ENCODE assay signal across 17 cellular contexts in the genomic region with DNA sequence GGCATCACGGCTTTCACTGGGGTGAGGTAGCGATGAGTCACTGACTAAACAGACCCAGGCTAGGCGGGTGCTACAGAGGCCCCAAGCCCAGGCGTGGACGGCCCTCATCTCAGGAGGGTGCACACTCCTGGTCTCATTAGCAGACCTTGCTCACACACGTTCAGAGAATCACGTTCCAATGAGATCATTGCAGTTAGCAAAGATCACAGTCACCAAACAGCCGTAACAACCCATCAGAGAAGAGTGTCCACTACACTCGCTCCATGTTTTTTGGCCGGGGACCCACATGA. TPM values are rescaled to one million over a fixed set of nuclear protein-coding genes. Genes with fewer than 3 reads are reported as not detected.
DNase-seq lines count a peak whose midpoint lies in the region; ATAC-seq, FAIRE-seq and TF ChIP-seq lines count a peak whose summit lies in the region.
"Not testable (repeated sequence)": the region's sequence is repeated elsewhere in the genome, so short reads cannot be mapped to it uniquely, and the experiment has no call there.
"Had no signal": no experiment of that assay in that cellular context is flagged by ENCODE, and none has a peak within 500 bp of the region (broad histone marks: within the 10 kb centered on the region; RNA-seq: fewer than 3 reads in every experiment).

No MANE protein-coding gene starts in this region.

- not testable (repeated sequence) for H3K79me2 ChIP-seq in PC-3 (ENCODE audit: low read length)

- H3K9me3 ChIP-seq in PC-3 (ENCODE audit: low read length); pancreas: not testable (repeated sequence)

- peak; percentile 84 for DNase-seq in Daoy (ENCODE audit: low read depth)
- peak in 2 of 3 experiments; percentile 59 to 83 for DNase-seq in NCI-H1417 (lab: John Stamatoyannopoulos, UW)
- DNase-seq in PC-3, result peak; percentile 39
- DNase-seq in astrocyte of the cerebellum (ENCODE audit: low read depth), result peak; percentile 24
- peak; percentile 33 for DNase-seq in fibroblast of the aortic adventitia (ENCODE audit: low read depth)
- peak; percentile 68 for DNase-seq in kidney tubule cell (ENCODE audit: low spot score)
- peak in 1 of 6 donors; percentile 36 for DNase-seq in pancreas

- H3K4me1 ChIP-seq in PC-3 (ENCODE audit: insufficient read depth, low read length); pancreas: not testable (repeated sequence)

- CTCF ChIA-PET in PC-3 (lab: Charles Lee), result not testable (repeated sequence)

- H3K27ac ChIP-seq in PC-3 (ENCODE audit: low read length), result not testable (repeated sequence)
- H3K27ac ChIP-seq in pancreas, result peak overlapping the region in 1 of 4 donors; percentile 76

- not testable (repeated sequence) for H3K9me2 ChIP-seq in PC-3 (replicated peaks; ENCODE audit: low read length)

- not testable (repeated sequence) for TF ChIP-seq CTCF in PC-3 (conservative IDR thresholded peaks at IDR 0.05; ENCODE audit: low read depth, low read length); astrocyte of the cerebellum (IDR thresholded peaks at IDR 0.05; ENCODE audit: low read depth, low read length, missing control alignments); fibroblast of the aortic adventitia (IDR thresholded peaks at IDR 0.05; ENCODE audit: insufficient read depth, low read length); pancreas (IDR thresholded peaks at IDR 0.05)

- POLR2A ChIA-PET in PC-3 (lab: Charles Lee; ENCODE audit: unreplicated experiment), result not testable (repeated sequence)

- not testable (repeated sequence) for H3K9ac ChIP-seq in PC-3 (ENCODE audit: low read length)

- not testable (repeated sequence) for BruUV-seq in PC-3 (replicated peaks; lab: Mats Ljungman, UMichigan)

- not testable (repeated sequence) for FAIRE-seq in pancreas (lab: Jason Lieb, UNC)

- not testable (repeated sequence) for H3K27me3 ChIP-seq in PC-3 (ENCODE audit: low read length); pancreas

- 51 to 59% methylated on average over 9 to 10 of the region's 10 CpGs for WGBS in pancreas, 2 donors

- H4K20me1 ChIP-seq in PC-3 (ENCODE audit: low read length), result not testable (repeated sequence)

- in situ Hi-C loops in astrocyte of the cerebellum (cut with HindIII; ENCODE audit: low sequenced_read_pairs), result not testable (repeated sequence)

- not testable (repeated sequence) for H3K4me3 ChIP-seq in PC-3 (ENCODE audit: low read length); astrocyte of the cerebellum (ENCODE audit: low read depth, low read length); fibroblast of the aortic adventitia (ENCODE audit: low read depth, low read length); pancreas

- H2AFZ ChIP-seq in PC-3 (ENCODE audit: low read length), result not testable (repeated sequence)

- H3F3A ChIP-seq in PC-3 (ENCODE audit: low read length, unreplicated experiment), result not testable (repeated sequence)

- H3K4me2 ChIP-seq in PC-3 (ENCODE audit: low read length), result not testable (repeated sequence)

- intact Hi-C loops in PC-3 (cut with micrococcal nuclease); pancreas (cut with DNase I): not testable (repeated sequence)

- ATAC-seq in PC-3 (peak; percentile 98), pancreas (peak; percentile 63 to 95 (median 89))

- not testable (repeated sequence) for H3K36me3 ChIP-seq in PC-3 (ENCODE audit: low read depth, low read length); pancreas

RNA-seq across cellular contexts. Expression of gene GPR31, which starts 46.2 kb away (rescaled TPM):
- not detected in 2 replicates for total RNA-seq in Daoy (2014; rRNA removed; shearing (Covaris generic))
- total RNA-seq in PC-3 (2014; rRNA removed) (not detected in 2 replicates), fibroblast of the aortic adventitia (ENCODE audit: low replicate concordance) (not detected in 2 replicates), pancreas (not detected)
- not detected for polyA plus RNA-seq in pancreas
- total RNA-seq: activated CD4-positive, alpha-beta T cell treated with anti-CD3 and anti-CD28 coated beads, Interleukin-2, amount 10 ng/mL, durations not matched to agents 7 days and 5 days; adrenal gland; CD4-positive, alpha-beta T cell; dermis microvascular lymphatic vessel endothelial cell; HFFc6; left ventricle myocardium inferior; right atrium auricular region; thoracic aorta had no signal
- polyA plus RNA-seq: adrenal gland, IgD-negative memory B cell, ovary had no signal
